ENCODE assay signal across 23 cellular contexts in the genomic region with DNA sequence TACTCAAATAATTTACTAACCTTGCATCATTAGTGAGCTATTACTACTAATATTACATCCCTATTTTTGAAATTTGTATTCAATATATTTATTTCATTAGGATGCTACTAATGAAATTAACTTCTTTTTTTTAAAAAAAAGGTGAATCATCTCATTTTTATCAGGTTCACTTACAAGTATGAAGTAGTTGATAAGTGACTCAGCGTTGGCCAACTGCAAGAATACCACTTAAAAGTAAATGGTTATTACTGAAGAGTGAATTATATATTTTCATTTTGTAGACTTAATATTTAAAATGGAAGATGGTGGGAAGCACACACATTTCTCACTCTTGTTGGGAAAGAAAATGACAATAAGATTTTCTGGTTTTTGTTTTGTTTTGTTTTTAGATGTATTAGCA. TPM values are rescaled to one million over a fixed set of nuclear protein-coding genes. Genes with fewer than 3 reads are reported as not detected.
DNase-seq lines count a peak whose midpoint lies in the region; ATAC-seq, FAIRE-seq and TF ChIP-seq lines count a peak whose summit lies in the region.
"Had no signal": no experiment of that assay in that cellular context is flagged by ENCODE, and none has a peak within 500 bp of the region (broad histone marks: within the 10 kb centered on the region; RNA-seq: fewer than 3 reads in every experiment).

No MANE protein-coding gene starts in this region.

- no peak for TF ChIP-seq CTCF in mammary epithelial cell (conservative IDR thresholded peaks at IDR 0.05 in 1 of 2, IDR thresholded peaks at IDR 0.05 in 1 of 2; ENCODE audit: extremely low read depth in 1 of 2, insufficient read depth in 1 of 2, low read depth in 1 of 2, low read length in 2 of 2)
- TF ChIP-seq CTCF in osteoblast (IDR thresholded peaks at IDR 0.05; ENCODE audit: extremely low read depth, low read depth, low read length), result no peak

- H3K4me3 ChIP-seq in mammary epithelial cell (replicated peaks in 1 of 3; ENCODE audit: insufficient read depth in 1 of 3, low read depth in 2 of 3, low read length in 3 of 3), result no peak overlapping the region
- no peak overlapping the region for H3K4me3 ChIP-seq in mesenchymal stem cell (ENCODE audit: insufficient read depth in 1 of 2, low read depth in 1 of 2, low read length in 2 of 2)
- H3K4me3 ChIP-seq in osteoblast (ENCODE audit: insufficient read depth, low read length), result no peak overlapping the region
- H3K4me3 ChIP-seq: HAP-1 had no signal

- no peak overlapping the region for H2AFZ ChIP-seq in mammary epithelial cell (ENCODE audit: low read depth, low read length)
- no peak overlapping the region for H2AFZ ChIP-seq in mesenchymal stem cell (ENCODE audit: low read depth, low read length)
- no peak overlapping the region for H2AFZ ChIP-seq in osteoblast (ENCODE audit: low read length)

- no peaks in the 10 kb centered on the region for H3K79me1 ChIP-seq in mesenchymal stem cell (replicated peaks; ENCODE audit: low read length, poor library complexity, severe bottlenecking)

- H3K79me2 ChIP-seq in mammary epithelial cell (ENCODE audit: insufficient read depth, low read length) (no peaks in the 10 kb centered on the region), osteoblast (ENCODE audit: insufficient read depth, low read length) (no peaks in the 10 kb centered on the region)

- 15% methylated on average over 1 of the region's 1 CpG for WGBS in mammary epithelial cell (ENCODE audit: low coverage, missing lambda C conversion rate)
- no CpG with 5 or more reads among the region's 1 CpG for WGBS in mesenchymal stem cell

- no peak overlapping the region for H3K4me2 ChIP-seq in mammary epithelial cell (ENCODE audit: insufficient read depth, low read depth, low read length)
- no peak overlapping the region for H3K4me2 ChIP-seq in mesenchymal stem cell (ENCODE audit: low read length, poor library complexity, severe bottlenecking)
- H3K4me2 ChIP-seq in osteoblast (ENCODE audit: insufficient read depth, low read length), result no peak overlapping the region

- no peaks in the 10 kb centered on the region for H4K20me1 ChIP-seq in mammary epithelial cell (ENCODE audit: insufficient read depth, low read length)
- H4K20me1 ChIP-seq in osteoblast (ENCODE audit: insufficient read depth, low read length), result no peaks in the 10 kb centered on the region

- H2BK5ac ChIP-seq in mesenchymal stem cell (ENCODE audit: low read depth, low read length, poor library complexity, severe bottlenecking), result no peak overlapping the region

- no peak overlapping the region for H4K91ac ChIP-seq in mesenchymal stem cell (ENCODE audit: low read length)

- BruUV-seq in mammary epithelial cell (replicated peaks; lab: Mats Ljungman, UMichigan), result TSS peak; percentile 88

- CTCF ChIA-PET in mammary epithelial cell (lab: Charles Lee; ENCODE audit: low non-redundant PET), result no interaction called here

- H3K27me3 ChIP-seq in mammary epithelial cell (ENCODE audit: insufficient read depth, low read length), result no peaks in the 10 kb centered on the region
- H3K27me3 ChIP-seq in mesenchymal stem cell (ENCODE audit: control insufficient read depth in 1 of 2, insufficient read depth in 1 of 2, low read length in 2 of 2), result no peaks in the 10 kb centered on the region
- no peaks in the 10 kb centered on the region for H3K27me3 ChIP-seq in osteoblast (ENCODE audit: insufficient read depth, low read length)

- intact Hi-C loops in mammary epithelial cell (cut with micrococcal nuclease), result no loop called here

- H4K8ac ChIP-seq in mesenchymal stem cell (ENCODE audit: low read length), result no peak overlapping the region

- no peak overlapping the region for H2BK15ac ChIP-seq in mesenchymal stem cell (ENCODE audit: low read depth, poor library complexity, severe bottlenecking)

- dilution Hi-C loops in mammary epithelial cell (cut with HindIII; ENCODE audit: low sequenced_read_pairs), result no loop called here

- in situ Hi-C loops in mammary epithelial cell (cut with MboI; ENCODE audit: low sequenced_read_pairs in 2 of 2), result no loop called here

- DNase-seq in HS-5 (ENCODE audit: low read depth) (peak; percentile 11), mammary epithelial cell (no peak), mesenchymal stem cell (no peak), osteoblast (ENCODE audit: insufficient read length, low spot score, missing footprints) (no peak), foreskin melanocyte (no peak), MV-4-11 (lab: John Stamatoyannopoulos, UW) (no peak)
- DNase-seq: AML-193; Caco-2; CD4-positive, alpha-beta T cell; GF-D8; KG1 had no signal

- no peak overlapping the region for H2AK5ac ChIP-seq in mesenchymal stem cell (ENCODE audit: low read length, severe bottlenecking)

- H3K18ac ChIP-seq in mesenchymal stem cell (ENCODE audit: low read depth in 1 of 2, low read length in 2 of 2), result no peak overlapping the region

- peak; percentile 95 for FAIRE-seq in G401.6 (lab: Jason Lieb, UNC)
- FAIRE-seq: A204.1, D721Med, GM19239, HepG2 had no signal

- H3K23ac ChIP-seq in mesenchymal stem cell (ENCODE audit: low read length in 2 of 2), result no peak overlapping the region

- H2BK12ac ChIP-seq in mesenchymal stem cell (ENCODE audit: low read length in 2 of 2), result no peak overlapping the region

- H3K36me3 ChIP-seq in mammary epithelial cell (ENCODE audit: insufficient read depth, low read length) (no peaks in the 10 kb centered on the region), mesenchymal stem cell (ENCODE audit: control insufficient read depth in 1 of 2, insufficient read depth in 2 of 2, low read depth in 1 of 2, low read length in 2 of 2) (no peaks in the 10 kb centered on the region), osteoblast (ENCODE audit: insufficient read depth, low read length) (no peaks in the 10 kb centered on the region)
- H3K36me3 ChIP-seq: HAP-1 had no signal

- H3K4ac ChIP-seq in mesenchymal stem cell (ENCODE audit: low read depth in 1 of 2, low read length in 2 of 2), result no peak overlapping the region

- H3K4me1 ChIP-seq in mammary epithelial cell (ENCODE audit: insufficient read depth, low read length), result no peaks in the 10 kb centered on the region
- H3K4me1 ChIP-seq in mesenchymal stem cell (ENCODE audit: control insufficient read depth, insufficient read depth, low read depth, low read length), result no peaks in the 10 kb centered on the region
- H3K4me1 ChIP-seq in osteoblast (ENCODE audit: insufficient read depth, low read length), result no peaks in the 10 kb centered on the region
- H3K4me1 ChIP-seq: Caco-2, HAP-1 had no signal

- no peak overlapping the region for H2BK120ac ChIP-seq in mesenchymal stem cell (ENCODE audit: low read depth, low read length)

- no peak overlapping the region for H3K9ac ChIP-seq in mammary epithelial cell (ENCODE audit: insufficient read depth, low read length)
- peak overlapping the region; percentile 76 for H3K9ac ChIP-seq in mesenchymal stem cell (ENCODE audit: low read length)

- H3K27ac ChIP-seq in mammary epithelial cell (ENCODE audit: insufficient read depth, low read depth, low read length) (no peak overlapping the region), mesenchymal stem cell (ENCODE audit: low read length, poor library complexity, severe bottlenecking) (no peak overlapping the region), osteoblast (ENCODE audit: low read depth, low read length) (no peak overlapping the region)
- H3K27ac ChIP-seq: C4-2B, HL-60 had no signal

- H3K9me3 ChIP-seq in mammary epithelial cell (replicated peaks; ENCODE audit: insufficient read depth, low read length) (peaks cover 11% of the 10 kb centered on the region), mesenchymal stem cell (ENCODE audit: control insufficient read depth, low read length) (no peaks in the 10 kb centered on the region), osteoblast (ENCODE audit: low read depth, low read length) (no peaks in the 10 kb centered on the region)
- H3K9me3 ChIP-seq: Caco-2 had no signal

- H3K14ac ChIP-seq in mesenchymal stem cell (ENCODE audit: low read length in 2 of 2), result no peak overlapping the region

- ATAC-seq in HG03457 (IDR thresholded peaks at IDR 0.05; ENCODE audit: unreplicated experiment), result no peak
- ATAC-seq: HepG2 had no signal

RNA-seq across cellular contexts. Expression of a gene that starts 19.6 kb away (rescaled TPM):
- total RNA-seq in mammary epithelial cell (not detected), osteoblast (under 0.01 TPM in 1 of 2 replicates, not detected in the other)
- not detected for polyA plus RNA-seq in mammary epithelial cell
- not detected for polyA minus RNA-seq in mammary epithelial cell
- polyA plus RNA-seq in mesenchymal stem cell (2013, experiment 1 of 2), result not detected
- not detected for polyA plus RNA-seq in mesenchymal stem cell (2013, experiment 2 of 2)
- total RNA-seq: Caco-2; CD4-positive, alpha-beta T cell; HepG2 had no signal
- polyA plus RNA-seq: BJ, HepG2, IgD-negative memory B cell had no signal

RNA-seq across cellular contexts. Expression of a gene that starts 49.9 kb away (rescaled TPM):
- total RNA-seq in mammary epithelial cell, result not detected
- polyA plus RNA-seq in mammary epithelial cell, result not detected
- not detected for polyA minus RNA-seq in mammary epithelial cell
- not detected for polyA plus RNA-seq in mesenchymal stem cell (2013, experiment 1 of 2)
- not detected for polyA plus RNA-seq in mesenchymal stem cell (2013, experiment 2 of 2)
- total RNA-seq in osteoblast, result not detected in 2 replicates
- total RNA-seq: Caco-2; CD4-positive, alpha-beta T cell; HepG2 had no signal
- polyA plus RNA-seq: BJ, HepG2, IgD-negative memory B cell had no signal

RNA-seq across cellular contexts. Expression of a gene that starts 51.8 kb away (rescaled TPM):
- total RNA-seq in mammary epithelial cell, result not detected
- polyA plus RNA-seq in mammary epithelial cell, result not detected
- not detected for polyA minus RNA-seq in mammary epithelial cell
- polyA plus RNA-seq in mesenchymal stem cell (2013, experiment 1 of 2), result not detected
- not detected for polyA plus RNA-seq in mesenchymal stem cell (2013, experiment 2 of 2)
- not detected in 2 replicates for total RNA-seq in osteoblast
- total RNA-seq: Caco-2; CD4-positive, alpha-beta T cell; H4; HepG2 had no signal
- polyA plus RNA-seq: BJ, HepG2, IgD-negative memory B cell had no signal
